ENCODE assay signal across 13 cellular contexts in genomic region chr2:185502351-185502750, GRCh38.
DNase-seq lines count a peak whose midpoint lies in the region; ATAC-seq and TF ChIP-seq lines count a peak whose summit lies in the region.
"Had no signal": no experiment of that assay in that cellular context is flagged by ENCODE, and none has a peak within 500 bp of the region (broad histone marks: within the 10 kb centered on the region; RNA-seq: fewer than 3 reads in every experiment).

No MANE protein-coding gene starts in this region.

- no peaks in the 10 kb centered on the region for H3K36me3 ChIP-seq in WERI-Rb-1
- H3K36me3 ChIP-seq: SJSA1 had no signal

- no peaks in the 10 kb centered on the region for H3K27me3 ChIP-seq in WERI-Rb-1 (ENCODE audit: insufficient read depth, low read depth, severe bottlenecking)
- H3K27me3 ChIP-seq: SJSA1 had no signal

- peaks cover 3% of the 10 kb centered on the region for H3K9me3 ChIP-seq in WERI-Rb-1 (ENCODE audit: severe bottlenecking)

- TF ChIP-seq CTCF in WERI-Rb-1 (IDR thresholded peaks at IDR 0.05; ENCODE audit: low read depth, low read length) = no peak

- no peak overlapping the region for H3K4me3 ChIP-seq in WERI-Rb-1 (ENCODE audit: low read depth, low read length)
- H3K4me3 ChIP-seq: SJSA1 had no signal

- DNase-seq in G401 (ENCODE audit: low spot score) (peak; percentile 87), NCI-H2171 (lab: John Stamatoyannopoulos, UW) (peak; percentile 33), WERI-Rb-1 (peak; percentile 27), pons (ENCODE audit: low spot score) (peak; percentile 3), T1000 (lab: John Stamatoyannopoulos, UW) (no peak)
- DNase-seq: NCI-H1436 treated with DMSO at 0.1 percent for 48 hours, NCI-H2029 treated with DMSO at 0.1 percent for 48 hours, NCI-H2227 treated with DMSO at 0.1 percent for 48 hours, SW 1271 had no signal

- in situ Hi-C loops in G401 (cut with HindIII; ENCODE audit: low sequenced_read_pairs) = no loop called here

- H3K27ac ChIP-seq in WERI-Rb-1 = no peak overlapping the region
- H3K27ac ChIP-seq: C4-2B, SJSA1 had no signal

- ATAC-seq in GM18861 (IDR thresholded peaks at IDR 0.05; ENCODE audit: unreplicated experiment) (no peak), GM18907 (IDR thresholded peaks at IDR 0.05; ENCODE audit: unreplicated experiment) (no peak)
